8 cellular contexts compared by ENCODE assay signal in the genomic region with DNA sequence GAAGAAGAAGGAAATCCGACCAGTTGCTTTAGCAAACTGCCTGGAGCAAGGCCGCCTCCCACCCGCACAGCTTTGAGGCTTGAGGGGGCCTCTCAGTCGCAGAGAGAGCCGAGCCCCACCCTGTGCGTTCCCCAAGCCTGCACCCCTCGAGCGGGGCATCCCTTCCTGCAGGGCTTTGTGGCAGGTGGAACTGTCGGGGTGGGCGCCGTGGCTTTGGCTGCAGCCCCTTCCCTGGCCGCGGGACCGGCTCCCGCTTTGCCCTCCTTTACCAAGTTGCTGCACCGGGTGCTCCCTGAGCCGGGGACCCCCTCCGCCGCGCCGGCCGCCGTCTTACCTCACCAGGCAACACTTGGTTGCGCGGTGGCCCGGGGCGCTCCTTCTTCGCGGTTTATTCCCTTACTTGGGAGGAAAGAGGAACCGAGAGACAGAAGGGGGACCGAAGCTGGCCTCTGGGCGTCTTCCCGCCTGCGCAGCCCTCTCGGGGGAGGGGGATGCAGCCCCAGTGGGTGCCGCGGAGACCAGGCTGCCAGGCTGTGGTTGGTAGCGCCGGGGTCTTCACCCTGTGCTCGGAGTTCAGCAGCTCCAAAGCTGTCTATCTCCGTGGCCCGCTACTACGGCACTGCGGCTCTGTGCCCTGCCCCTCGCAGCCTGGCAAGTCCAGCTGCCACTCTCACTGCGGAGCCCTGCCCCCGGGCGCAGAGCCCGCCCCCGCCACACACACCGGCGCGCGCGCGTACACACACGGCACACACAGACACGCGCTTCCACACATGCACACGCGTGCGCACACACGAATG. TPM values are rescaled to one million over a fixed set of nuclear protein-coding genes. Genes with fewer than 3 reads are reported as not detected.
DNase-seq lines count a peak whose midpoint lies in the region; ATAC-seq lines count a peak whose summit lies in the region.

DGKG (minus strand) TSS at position 623 of the 797 bp plus-strand sequence. CDS start 41,775 bp downstream, outside the sequence.

- H3K4me3 ChIP-seq in rectal smooth muscle tissue (ENCODE audit: low read length) = peak within 1 kb of the TSS; percentile 74

- H3K4me1 ChIP-seq in rectal smooth muscle tissue (ENCODE audit: control insufficient read depth, insufficient read depth, low read length) = peaks cover 11% of the 10 kb centered on the region

- H3K27ac Mint-ChIP-seq in activated naive CD8-positive, alpha-beta T cell treated with anti-CD3 and anti-CD28 coated beads for 36 hours = no peak within 1 kb of the TSS

- H3K9me3 Mint-ChIP-seq in activated naive CD8-positive, alpha-beta T cell treated with anti-CD3 and anti-CD28 coated beads for 36 hours = no peaks in the 10 kb centered on the region

- peak; percentile 69 for ATAC-seq in HG02642 (IDR thresholded peaks at IDR 0.05; ENCODE audit: poor library complexity, unreplicated experiment)
- ATAC-seq in GM18517 (IDR thresholded peaks at IDR 0.05; ENCODE audit: unreplicated experiment) = no peak

- H3K4me3 Mint-ChIP-seq in activated naive CD8-positive, alpha-beta T cell treated with anti-CD3 and anti-CD28 coated beads for 36 hours = peak within 1 kb of the TSS; percentile 49

- peaks cover 54% of the 10 kb centered on the region for H3K27me3 Mint-ChIP-seq in activated naive CD8-positive, alpha-beta T cell treated with anti-CD3 and anti-CD28 coated beads for 36 hours

- peaks cover 9% of the 10 kb centered on the region for H3K4me1 Mint-ChIP-seq in activated naive CD8-positive, alpha-beta T cell treated with anti-CD3 and anti-CD28 coated beads for 36 hours

- no peaks in the 10 kb centered on the region for H3K36me3 Mint-ChIP-seq in activated naive CD8-positive, alpha-beta T cell treated with anti-CD3 and anti-CD28 coated beads for 36 hours

- no peaks in the 10 kb centered on the region for H3K27me3 ChIP-seq in rectal smooth muscle tissue (ENCODE audit: control insufficient read depth, insufficient read depth, low read length)

- peak within 1 kb of the TSS; percentile 70 for H3K27ac ChIP-seq in rectal smooth muscle tissue (ENCODE audit: low read depth, low read length)

- DNase-seq in activated effector memory CD4-positive, alpha-beta T cell treated with anti-CD3 and anti-CD28 coated beads, Interleukin-2, amount 50 U/mL, for 16 hours = peak; percentile 65
- no peak for DNase-seq in activated effector memory CD4-positive, alpha-beta T cell treated with Interleukin-2 at 50 U/mL for 16 hours
- DNase-seq in NCI-H446 treated with DMSO at 0.1 percent for 48 hours (lab: John Stamatoyannopoulos, UW) (peak; percentile 16), hippocampal formation (lab: John Stamatoyannopoulos, UW) (peak; percentile 23 to 36)
- DNase-seq in activated naive CD8-positive, alpha-beta T cell treated with anti-CD3 and anti-CD28 coated beads for 36 hours = peak; percentile 46

- no peaks in the 10 kb centered on the region for H3K36me3 ChIP-seq in rectal smooth muscle tissue (ENCODE audit: control insufficient read depth, insufficient read depth, low read length)

- H3K9ac ChIP-seq in rectal smooth muscle tissue (ENCODE audit: low read length) = peak within 1 kb of the TSS; percentile 12

RNA-seq across cellular contexts. Expression of gene DGKG, which starts in this region (rescaled TPM):
- under 1 TPM; 0.14 to 0.58 TPM for total RNA-seq in activated naive CD8-positive, alpha-beta T cell treated with anti-CD3 and anti-CD28 coated beads for 36 hours

Comparison
In these comparisons a context has a peak if more than half of its experiments do, and no peak if none do; other contexts are left out.
1. Peak in DNase-seq in activated naive CD8-positive, alpha-beta T cell treated with anti-CD3 and anti-CD28 coated beads for 36 hours; RNA of the gene not detected or under 1 TPM.